Comparison of ENCODE assay signal across 2 cellular contexts in the genomic region with DNA sequence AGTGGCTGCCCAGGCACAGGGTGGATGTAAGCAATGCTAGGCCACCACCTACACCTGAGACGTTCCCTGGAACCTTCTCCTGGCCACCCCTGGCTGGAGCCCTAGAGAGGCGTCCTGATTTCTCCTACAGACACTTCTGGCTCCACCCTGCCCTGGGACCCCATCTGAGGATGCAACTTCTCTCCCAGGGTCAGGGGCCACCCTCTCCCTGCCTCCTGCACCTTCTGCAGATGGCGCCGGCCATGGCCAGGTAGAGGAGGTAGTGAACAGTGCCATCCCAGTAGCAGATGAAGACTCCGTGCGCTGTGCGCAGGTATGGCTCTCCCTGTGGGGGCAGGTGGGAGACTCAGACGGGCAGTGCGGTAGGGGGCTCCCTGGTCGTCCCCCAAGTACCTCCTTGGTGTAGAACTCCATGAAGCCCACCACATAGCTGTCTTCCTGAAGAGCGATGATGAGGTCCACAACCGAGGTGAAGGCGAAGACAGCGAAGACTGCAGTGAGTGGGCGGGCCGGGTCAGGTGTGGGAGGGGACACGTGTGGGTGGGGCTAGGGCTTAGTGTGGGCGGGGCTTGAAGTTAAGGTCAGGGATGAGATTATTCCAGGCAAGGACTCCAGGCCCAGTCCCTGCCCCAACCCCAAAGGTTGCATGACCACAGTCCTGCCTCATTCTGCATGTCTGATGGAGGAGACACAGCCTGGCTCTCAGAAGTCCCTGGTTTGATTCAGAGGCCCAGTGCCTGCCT.
TF ChIP-seq lines count a peak whose summit lies in the region.

No MANE protein-coding gene starts in this region.

TF ChIP-seq in HEK293, 187 proteins besides CTCF, POLR2A, EP300 and RAD21:
- TF ChIP-seq ZFHX2 (tag by site-specific recombination; conservative IDR thresholded peaks at IDR 0.05), result peak; percentile 40
- TF ChIP-seq ZNF175 (tag by site-specific recombination; IDR thresholded peaks at IDR 0.05), result no peak
- peak; percentile 64 for TF ChIP-seq EGR2 (tag by site-specific recombination; IDR thresholded peaks at IDR 0.05; ENCODE audit: low read depth)

TF ChIP-seq in H1, 55 proteins besides CTCF, POLR2A, EP300 and RAD21:
- TF ChIP-seq BRCA1 (IDR thresholded peaks at IDR 0.05; ENCODE audit: low read depth, low read length) (no peak), ATF2 (IDR thresholded peaks at IDR 0.05; ENCODE audit: low read length) (no peak), EGR1 (IDR thresholded peaks at IDR 0.05; ENCODE audit: borderline replicate concordance, low read depth, low read length) (peak; percentile 55; the same call in 1 of the 2 replicates), NANOG (IDR thresholded peaks at IDR 0.05; ENCODE audit: insufficient read depth, low read depth, low read length, poor library complexity, severe bottlenecking) (no peak), CHD1 (IDR thresholded peaks at IDR 0.05; ENCODE audit: low read depth, low read length) (no peak)
- TF ChIP-seq, protein P1, sequence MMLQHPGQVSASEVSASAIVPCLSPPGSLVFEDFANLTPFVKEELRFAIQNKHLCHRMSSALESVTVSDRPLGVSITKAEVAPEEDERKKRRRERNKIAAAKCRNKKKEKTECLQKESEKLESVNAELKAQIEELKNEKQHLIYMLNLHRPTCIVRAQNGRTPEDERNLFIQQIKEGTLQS (IDR thresholded peaks at IDR 0.05; ENCODE audit: insufficient read depth, low read depth, low read length), result no peak
TF ChIP-seq in H1: peak in this region for 1.
